15 cellular contexts compared by ENCODE assay signal in genomic region chr1:205346956-205347574, GRCh38. TPM values are rescaled to one million over a fixed set of nuclear protein-coding genes. Genes with fewer than 3 reads are reported as not detected.
A peak's percentile ranks its signal among the peaks of the same experiment; 100 is the strongest.
DNase-seq lines count a peak whose midpoint lies in the region; ATAC-seq, FAIRE-seq and TF ChIP-seq lines count a peak whose summit lies in the region.
"Had no signal": no experiment of that assay in that cellular context is flagged by ENCODE, and none has a peak within 500 bp of the region (broad histone marks: within the 10 kb centered on the region; RNA-seq: fewer than 3 reads in every experiment).

No MANE protein-coding gene starts in this region.

- H3K4me3 ChIP-seq in bronchial epithelial cell (ENCODE audit: low read depth, low read length) = no peak overlapping the region
- peak overlapping the region; percentile 36 for H3K4me3 ChIP-seq in neural cell (ENCODE audit: low read length)
- H3K4me3 ChIP-seq: smooth muscle cell had no signal

- peak; percentile 63 for TF ChIP-seq EP300 in neural cell (conservative IDR thresholded peaks at IDR 0.05; ENCODE audit: poor library complexity, severe bottlenecking)

- H3K79me2 ChIP-seq in neural cell (replicated peaks; ENCODE audit: insufficient read depth, low read length) = no peaks in the 10 kb centered on the region

- no peak for FAIRE-seq in bronchial epithelial cell (lab: Jason Lieb, UNC)

- H3K36me3 ChIP-seq in bronchial epithelial cell (ENCODE audit: control insufficient read depth, insufficient read depth, low read length) (no peaks in the 10 kb centered on the region), neural cell (ENCODE audit: insufficient read depth, low read length) (no peaks in the 10 kb centered on the region)

- TF ChIP-seq CTCF in bronchial epithelial cell (IDR thresholded peaks at IDR 0.05; ENCODE audit: insufficient read depth, low read length, severe bottlenecking) (no peak), neural cell (IDR thresholded peaks at IDR 0.05; ENCODE audit: poor library complexity, severe bottlenecking) (no peak)

- no peaks in the 10 kb centered on the region for H3K9me3 ChIP-seq in neural cell (ENCODE audit: low read length)

- DNase-seq in NCI-H1105 treated with DMSO at 0.1 percent for 48 hours (lab: John Stamatoyannopoulos, UW) (peak; percentile 34), NCI-H1105 (lab: John Stamatoyannopoulos, UW) (no peak), NCI-H2171 (lab: John Stamatoyannopoulos, UW) (peak; percentile 54), bronchial epithelial cell (ENCODE audit: low read depth) (peak; percentile 92), Right ventricle myocardium inferior (ENCODE audit: missing footprints) (no peak)
- no peak for DNase-seq in activated CD4-positive, alpha-beta T cell treated with anti-CD3 and anti-CD28 coated beads, Interleukin-2, amount 50 U/mL, for 48 hours
- DNase-seq: activated CD4-positive, alpha-beta T cell treated with anti-CD3 and anti-CD28 coated beads for 1 hour; COR-L47; T-helper 1 cell had no signal

- H4K20me1 ChIP-seq in neural cell (ENCODE audit: insufficient read depth) = no peaks in the 10 kb centered on the region

- no peak overlapping the region for H2AFZ ChIP-seq in neural cell (ENCODE audit: low read depth, low read length)

- no peaks in the 10 kb centered on the region for H3K9me2 ChIP-seq in neural cell (ENCODE audit: insufficient read depth, low read length)

- ATAC-seq in Right ventricle myocardium inferior = no peak
- no peak for ATAC-seq in GM21825 (IDR thresholded peaks at IDR 0.05; ENCODE audit: unreplicated experiment)

- H3K27me3 ChIP-seq in bronchial epithelial cell (ENCODE audit: control insufficient read depth, insufficient read depth, low read length) (peaks cover 9% of the 10 kb centered on the region), neural cell (ENCODE audit: insufficient read depth, low read depth, low read length) (no peaks in the 10 kb centered on the region)

- TF ChIP-seq RAD21 in neural cell (conservative IDR thresholded peaks at IDR 0.05) = no peak

- intact Hi-C loops in Right ventricle myocardium inferior (cut with DNase I) = no loop called here

- peaks cover 9% of the 10 kb centered on the region for H3F3A ChIP-seq in neural cell (ENCODE audit: insufficient read depth, low read length, poor library complexity, severe bottlenecking)

- H3K4me2 ChIP-seq in neural cell (ENCODE audit: low read length) = peak overlapping the region; percentile 46
- H3K4me2 ChIP-seq: smooth muscle cell had no signal

- H3K27ac ChIP-seq in neural cell (ENCODE audit: low read length) = peak overlapping the region; percentile 79
- H3K27ac ChIP-seq: epithelial cell of prostate had no signal

- peak overlapping the region; percentile 38 for H3K9ac ChIP-seq in neural cell (ENCODE audit: low read length)

TF ChIP-seq in neural cell, 6 proteins besides CTCF, POLR2A, EP300 and RAD21:
- peak; percentile 75 for TF ChIP-seq POLR2AphosphoS5 (IDR thresholded peaks at IDR 0.05)
- peak; percentile 86 for TF ChIP-seq REST (IDR thresholded peaks at IDR 0.05; ENCODE audit: borderline replicate concordance)
- TF ChIP-seq SMC3 (conservative IDR thresholded peaks at IDR 0.05; ENCODE audit: poor library complexity) = peak; percentile 35
- TF ChIP-seq EZH2 (IDR thresholded peaks at IDR 0.05; ENCODE audit: borderline replicate concordance, insufficient read depth, low read length, poor library complexity, severe bottlenecking) = no peak

RNA-seq across cellular contexts. Expression of gene KLHDC8A, which starts 9.7 kb away (rescaled TPM):
- total RNA-seq in bronchial epithelial cell = not detected in 2 replicates
- polyA plus RNA-seq in neural cell = 7.7 and 11.7 TPM in 2 replicates
- polyA minus RNA-seq in neural cell = 4.4 TPM in 2 replicates
- total RNA-seq in Right ventricle myocardium inferior = not detected
- total RNA-seq: A673, smooth muscle cell, subcutaneous adipose tissue had no signal

RNA-seq across cellular contexts. Expression of gene NUAK2, which starts 25.5 kb away (rescaled TPM):
- total RNA-seq in bronchial epithelial cell (3.9 and 9.9 TPM in 2 replicates), Right ventricle myocardium inferior (1.1 TPM)
- polyA plus RNA-seq in neural cell = 1.4 and 2.9 TPM in 2 replicates
- polyA minus RNA-seq in neural cell = 2.5 and 3.2 TPM in 2 replicates

Comparison
In these comparisons a context has a peak if more than half of its experiments do, and no peak if none do; other contexts are left out.
1. DNase-seq: peak in NCI-H1105 treated with DMSO at 0.1 percent for 48 hours (single experiment), NCI-H2171 (single experiment) and bronchial epithelial cell (single experiment); none in NCI-H1105 (single experiment), Right ventricle myocardium inferior (single experiment) and activated CD4-positive, alpha-beta T cell treated with anti-CD3 and anti-CD28 coated beads, Interleukin-2, amount 50 U/mL, for 48 hours (0 of 2).